8 cellular contexts compared by ENCODE assay signal in genomic region chr19:44401108-44401786, GRCh38. TPM values are rescaled to one million over a fixed set of nuclear protein-coding genes. Genes with fewer than 3 reads are reported as not detected.
A peak's percentile ranks its signal among the peaks of the same experiment; 100 is the strongest.
DNase-seq lines count a peak whose midpoint lies in the region; ATAC-seq and TF ChIP-seq lines count a peak whose summit lies in the region.

TSS of gene ZNF285 (minus strand) at chr19:44401608. CDS start at chr19:44397213, 4,395 bp downstream.

- H3K4me1 Mint-ChIP-seq in activated CD8-positive, alpha-beta T cell treated with anti-CD3 and anti-CD28 coated beads for 36 hours (ENCODE audit: low read depth): peaks cover 8% of the 10 kb centered on the region
- H3K4me1 Mint-ChIP-seq in endothelial cell (ENCODE audit: unreplicated experiment) (peaks cover 8% of the 10 kb centered on the region), mesothelial cell of epicardium (peaks cover 10% of the 10 kb centered on the region)

- peaks cover 39% of the 10 kb centered on the region for H3K36me3 Mint-ChIP-seq in activated CD8-positive, alpha-beta T cell treated with anti-CD3 and anti-CD28 coated beads for 36 hours (ENCODE audit: low read depth)
- H3K36me3 Mint-ChIP-seq in endothelial cell (ENCODE audit: low read depth, unreplicated experiment) (peaks cover 19% of the 10 kb centered on the region), mesothelial cell of epicardium (peaks cover 18% of the 10 kb centered on the region)

- peaks cover 2% of the 10 kb centered on the region for H3K27me3 Mint-ChIP-seq in activated CD8-positive, alpha-beta T cell treated with anti-CD3 and anti-CD28 coated beads for 36 hours
- H3K27me3 Mint-ChIP-seq in endothelial cell (ENCODE audit: unreplicated experiment) (no peaks in the 10 kb centered on the region), mesothelial cell of epicardium (ENCODE audit: low read depth) (no peaks in the 10 kb centered on the region)

- TF ChIP-seq CTCF in AG09319 (IDR thresholded peaks at IDR 0.05; ENCODE audit: low read depth, low read length) (no peak), endothelial cell (IDR thresholded peaks at IDR 0.05; ENCODE audit: unreplicated experiment) (no peak), mesothelial cell of epicardium (IDR thresholded peaks at IDR 0.05; ENCODE audit: unreplicated experiment) (no peak)
- no peak for TF ChIP-seq CTCF in activated CD8-positive, alpha-beta T cell treated with anti-CD3 and anti-CD28 coated beads for 36 hours (IDR thresholded peaks at IDR 0.05)

- CTCF ChIA-PET in activated CD8-positive, alpha-beta T cell treated with anti-CD3 and anti-CD28 coated beads for 36 hours (lab: Charles Lee): no interaction called here

- H3K9me3 Mint-ChIP-seq in activated CD8-positive, alpha-beta T cell treated with anti-CD3 and anti-CD28 coated beads for 36 hours: peaks cover 40% of the 10 kb centered on the region
- peaks cover 9% of the 10 kb centered on the region for H3K9me3 Mint-ChIP-seq in endothelial cell (ENCODE audit: unreplicated experiment)
- peaks cover 32% of the 10 kb centered on the region for H3K9me3 Mint-ChIP-seq in mesothelial cell of epicardium

- POLR2A ChIA-PET in activated CD8-positive, alpha-beta T cell treated with anti-CD3 and anti-CD28 coated beads for 36 hours (lab: Charles Lee): no interaction called here

- H3K27ac Mint-ChIP-seq in activated CD8-positive, alpha-beta T cell treated with anti-CD3 and anti-CD28 coated beads for 36 hours: peak within 1 kb of the TSS; percentile 86
- peak within 1 kb of the TSS; percentile 4 for H3K27ac Mint-ChIP-seq in endothelial cell (ENCODE audit: unreplicated experiment)
- peak within 1 kb of the TSS; percentile 91 for H3K27ac Mint-ChIP-seq in mesothelial cell of epicardium

- DNase-seq in AG09319 (ENCODE audit: extremely low read depth, low read depth) (peak; percentile 94), endothelial cell (ENCODE audit: low spot score) (peak; percentile 89), mesothelial cell of epicardium (ENCODE audit: low spot score in 2 of 2, unreplicated experiment in 2 of 2) (peak; percentile 82 to 89), OCI-M1 (lab: John Stamatoyannopoulos, UW) (no peak), SIG-M5 (lab: John Stamatoyannopoulos, UW) (no peak)
- DNase-seq in activated CD8-positive, alpha-beta T cell treated with anti-CD3 and anti-CD28 coated beads for 36 hours: peak; percentile 93
- peak; percentile 53 for DNase-seq in stimulated activated CD8-positive, alpha-beta memory T cell treated with anti-CD3 and anti-CD28 coated beads, Interleukin-15, amount 100 ng/mL, for 1 hour (ENCODE audit: low read depth)

- intact Hi-C loops in activated CD8-positive, alpha-beta T cell treated with anti-CD3 and anti-CD28 coated beads for 36 hours (cut with micrococcal nuclease): no loop called here

- peak within 1 kb of the TSS; percentile 97 for H3K4me3 Mint-ChIP-seq in activated CD8-positive, alpha-beta T cell treated with anti-CD3 and anti-CD28 coated beads for 36 hours
- H3K4me3 Mint-ChIP-seq in endothelial cell (ENCODE audit: unreplicated experiment) (peak within 1 kb of the TSS; percentile 97), mesothelial cell of epicardium (peak within 1 kb of the TSS; percentile 96)

- peak; percentile 74 for ATAC-seq in HG02798 (IDR thresholded peaks at IDR 0.05; ENCODE audit: poor library complexity, unreplicated experiment)
- peak; percentile 99 for ATAC-seq in activated CD8-positive, alpha-beta T cell treated with anti-CD3 and anti-CD28 coated beads for 36 hours

RNA-seq across cellular contexts. Expression of gene ZNF285, which starts in this region (rescaled TPM):
- 1 to 10 TPM; 1.7 TPM for total RNA-seq in activated CD8-positive, alpha-beta T cell treated with anti-CD3 and anti-CD28 coated beads for 36 hours
- 3.2 TPM for total RNA-seq in endothelial cell (ENCODE audit: unreplicated experiment)
- 9.8 to 11.6 TPM (median 11.2 TPM) in 3 replicates for total RNA-seq in mesothelial cell of epicardium

Comparison
In these comparisons a context has a peak if more than half of its experiments do, and no peak if none do; other contexts are left out.
1. DNase-seq: peak in AG09319 (single experiment), activated CD8-positive, alpha-beta T cell treated with anti-CD3 and anti-CD28 coated beads for 36 hours (single experiment), endothelial cell (single experiment), mesothelial cell of epicardium (2 of 2) and stimulated activated CD8-positive, alpha-beta memory T cell treated with anti-CD3 and anti-CD28 coated beads, Interleukin-15, amount 100 ng/mL, for 1 hour (single experiment); none in OCI-M1 (single experiment) and SIG-M5 (single experiment).
2. H3K27ac Mint-ChIP-seq: peak in every context shown above with its lines; median percentile 91 in mesothelial cell of epicardium; 86 in activated CD8-positive, alpha-beta T cell treated with anti-CD3 and anti-CD28 coated beads for 36 hours; 4 in endothelial cell.
3. Peak in every context shown above with its lines, with median percentiles within 50 percentile points of each other: H3K4me3 Mint-ChIP-seq.